In genomic region chr16:11049396-11050059, GRCh38 we compare ENCODE assay signal across 1 cellular context.
TF ChIP-seq lines count a peak whose summit lies in the region.

No MANE protein-coding gene starts in this region.

TF ChIP-seq in HCT116, 20 proteins besides CTCF, POLR2A, EP300 and RAD21 (continued from another document):
- TF ChIP-seq REST (IDR thresholded peaks at IDR 0.05; ENCODE audit: low read depth) (no peak), CBX3 (IDR thresholded peaks at IDR 0.05; ENCODE audit: low read depth) (no peak), EZH2 (IDR thresholded peaks at IDR 0.05) (no peak), CEBPB (IDR thresholded peaks at IDR 0.05; ENCODE audit: low read depth) (no peak), EGR1 (IDR thresholded peaks at IDR 0.05; ENCODE audit: low read depth) (no peak), SIN3A (IDR thresholded peaks at IDR 0.05; ENCODE audit: low read depth) (no peak), FOSL1 (IDR thresholded peaks at IDR 0.05; ENCODE audit: low read depth) (no peak)
TF ChIP-seq in HCT116: peak in this region for 0.
